Comparison of ENCODE assay signal across 8 cellular contexts in the genomic region with DNA sequence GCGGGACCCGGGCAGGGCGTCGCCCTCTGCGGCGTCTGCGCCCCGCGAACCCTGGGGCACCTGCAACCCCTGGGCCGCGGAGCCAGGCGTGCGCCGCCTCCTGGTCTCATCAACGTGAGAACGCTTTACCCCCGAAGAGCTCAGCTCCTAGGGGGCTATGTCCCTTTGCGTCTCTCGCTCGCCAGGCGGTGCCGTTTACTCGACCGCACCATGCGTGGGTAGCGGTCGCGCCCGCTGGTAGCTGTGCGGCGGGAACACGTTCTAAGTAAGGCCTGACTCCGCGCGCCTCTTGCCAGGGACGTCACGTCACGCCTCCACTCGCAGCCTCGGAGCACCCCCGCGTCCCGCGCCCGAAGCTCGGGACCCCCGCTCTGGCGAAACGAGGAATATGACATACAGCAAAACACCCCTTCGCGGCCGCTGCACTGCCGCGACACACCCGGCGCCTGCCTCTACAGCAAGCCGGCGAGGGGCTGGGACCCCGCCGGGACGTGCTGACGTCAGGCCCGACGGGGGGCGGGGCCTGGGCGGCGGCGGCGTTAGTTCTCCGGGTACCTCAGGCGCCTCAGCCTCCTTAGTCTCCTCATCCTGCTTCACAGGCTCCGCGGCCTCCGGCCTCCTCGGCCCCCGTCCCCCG. TPM values are rescaled to one million over a fixed set of nuclear protein-coding genes. Genes with fewer than 3 reads are reported as not detected.
A peak's percentile ranks its signal among the peaks of the same experiment; 100 is the strongest.
DNase-seq lines count a peak whose midpoint lies in the region; ATAC-seq and TF ChIP-seq lines count a peak whose summit lies in the region.

Gene RAB11FIP3, plus strand, starts transcription at position 568 of the 637 bp plus-strand sequence. CDS start 358 bp downstream, outside the sequence.

- peak; percentile 20; the same call in 1 of the 2 replicates for TF ChIP-seq CTCF in AG04450 (IDR thresholded peaks at IDR 0.05; ENCODE audit: low read depth, low read length)

- ATAC-seq in GM18861 (IDR thresholded peaks at IDR 0.05; ENCODE audit: unreplicated experiment): peak; percentile 80
- peak; percentile 93 for ATAC-seq in HG03108 (IDR thresholded peaks at IDR 0.05; ENCODE audit: unreplicated experiment)

- H3K27ac ChIP-seq in AG04450 (ENCODE audit: low read depth, low read length): peak within 1 kb of the TSS; percentile 75

- CTCF ChIA-PET in AG04450 (lab: Charles Lee): no interaction called here

- H3K27me3 ChIP-seq in AG04450 (ENCODE audit: control insufficient read depth, insufficient read depth, low read length): no peaks in the 10 kb centered on the region

- no peaks in the 10 kb centered on the region; the same call in 1 of the 2 replicates for H3K9me3 ChIP-seq in AG04450 (ENCODE audit: control insufficient read depth, insufficient read depth, low read length)

- no peak for DNase-seq in AG04450 (ENCODE audit: low read depth, low spot score)
- peak; percentile 84 for DNase-seq in NCI-H2227 treated with DMSO at 0.1 percent for 48 hours (lab: John Stamatoyannopoulos, UW)
- peak; percentile 75 for DNase-seq in activated CD4-positive, alpha-beta T cell treated with anti-CD3 and anti-CD28 coated beads for 1 hour
- DNase-seq in cerebellum (ENCODE audit: low spot score): peak; percentile 94
- peak; percentile 84 for DNase-seq in kidney tubule cell (ENCODE audit: low spot score)
- DNase-seq in stimulated activated CD4-positive, alpha-beta T cell treated with anti-CD3 and anti-CD28 coated beads, Interleukin-1b, Interleukin-23, amount 100 ng/mL, for 24 hours (ENCODE audit: low read depth in 4 of 4, low spot score in 1 of 4): peak; percentile 65 to 85 (median 72)

- POLR2A ChIA-PET in AG04450 (lab: Yijun Ruan, JAX): interaction anchor here (0.6 to 1.5 kb wide), 2 partner anchors 12 to 332 kb away, joined by 3 to 8 read pairs; no protein-coding TSS in a partner anchor

- peak within 1 kb of the TSS; percentile 74 for H3K4me3 ChIP-seq in AG04450 (ENCODE audit: low read depth, low read length)

RNA-seq across cellular contexts. Expression of gene RAB11FIP3, which starts in this region (rescaled TPM):
- 6.9 and 9.7 TPM in 2 replicates for polyA plus RNA-seq in AG04450 (2011; rRNA removed)
- polyA minus RNA-seq in AG04450 (2011; rRNA and poly(A)+ RNA removed): 9.5 and 9.9 TPM in 2 replicates
- total RNA-seq in cerebellum: 29.2 TPM
